Comparison of ENCODE assay signal across 9 cellular contexts in genomic region chr4:88964450-88964849, GRCh38.
DNase-seq lines count a peak whose midpoint lies in the region; ATAC-seq and TF ChIP-seq lines count a peak whose summit lies in the region.
"Had no signal": no experiment of that assay in that cellular context is flagged by ENCODE, and none has a peak within 500 bp of the region (broad histone marks: within the 10 kb centered on the region; RNA-seq: fewer than 3 reads in every experiment).

No MANE protein-coding gene starts in this region.

- H3K4me1 Mint-ChIP-seq in activated naive CD4-positive, alpha-beta T cell treated with anti-CD3 and anti-CD28 coated beads for 36 hours (ENCODE audit: low read depth): peaks cover 11% of the 10 kb centered on the region

- no peaks in the 10 kb centered on the region for H3K36me3 ChIP-seq in suprapubic skin
- H3K36me3 ChIP-seq in prostate gland: no peaks in the 10 kb centered on the region
- H3K36me3 ChIP-seq: BLaER1 treated with 17β-estradiol and CSF1 and Interleukin-3, amounts not matched to agents 10 nM and 100 nM had no signal

- H3K9me3 ChIP-seq in suprapubic skin (no peaks in the 10 kb centered on the region), prostate gland (no peaks in the 10 kb centered on the region)

- no peak overlapping the region for H3K27ac Mint-ChIP-seq in activated naive CD4-positive, alpha-beta T cell treated with anti-CD3 and anti-CD28 coated beads for 36 hours

- TF ChIP-seq POLR2A in suprapubic skin (IDR thresholded peaks at IDR 0.05): no peak
- no peak for TF ChIP-seq POLR2A in prostate gland (IDR thresholded peaks at IDR 0.05)

- peak; percentile 50 for ATAC-seq in HG03520 (IDR thresholded peaks at IDR 0.05; ENCODE audit: unreplicated experiment)

- TF ChIP-seq CTCF in suprapubic skin (IDR thresholded peaks at IDR 0.05) (no peak), prostate gland (IDR thresholded peaks at IDR 0.05) (no peak)

- H3K27me3 Mint-ChIP-seq in activated naive CD4-positive, alpha-beta T cell treated with anti-CD3 and anti-CD28 coated beads for 36 hours (ENCODE audit: low read depth): no peaks in the 10 kb centered on the region

- H3K4me3 ChIP-seq in suprapubic skin: no peak overlapping the region
- no peak overlapping the region for H3K4me3 ChIP-seq in prostate gland
- H3K4me3 ChIP-seq: BLaER1 treated with 17β-estradiol and CSF1 and Interleukin-3, amounts not matched to agents 10 nM and 100 nM had no signal

- no peaks in the 10 kb centered on the region for H3K27me3 ChIP-seq in suprapubic skin
- no peaks in the 10 kb centered on the region for H3K27me3 ChIP-seq in prostate gland (replicated peaks; ENCODE audit: insufficient read depth)
- H3K27me3 ChIP-seq: BLaER1 treated with 17β-estradiol and CSF1 and Interleukin-3, amounts not matched to agents 10 nM and 100 nM had no signal

- no peak for TF ChIP-seq EP300 in suprapubic skin (IDR thresholded peaks at IDR 0.05)

- intact Hi-C loops in activated naive CD4-positive, alpha-beta T cell treated with anti-CD3 and anti-CD28 coated beads for 36 hours (cut with micrococcal nuclease): loop anchor here (1.0 to 2.0 kb wide), 3 partner anchors 24 to 141 kb away; no protein-coding TSS in a partner anchor
- intact Hi-C loops in prostate gland (cut with DNase I): no loop called here

- 83% methylated on average over 4 of the region's 4 CpGs for WGBS in suprapubic skin
- WGBS in prostate gland: 82% methylated on average over 4 of the region's 4 CpGs

- H3K4me3 Mint-ChIP-seq in activated naive CD4-positive, alpha-beta T cell treated with anti-CD3 and anti-CD28 coated beads for 36 hours: no peak overlapping the region

- DNase-seq in activated naive CD4-positive, alpha-beta T cell treated with anti-CD3 and anti-CD28 coated beads for 36 hours: peak; percentile 18
- no peak for DNase-seq in activated naive CD4-positive, alpha-beta T cell treated with Interleukin-2 at 50 U/mL for 16 hours
- DNase-seq in dermis blood vessel endothelial cell (peak; percentile 17), suprapubic skin (ENCODE audit: low spot score in 2 of 2) (no peak), NCI-H2081 (lab: John Stamatoyannopoulos, UW) (no peak), midbrain (lab: John Stamatoyannopoulos, UW) (no peak), prostate gland (ENCODE audit: low spot score) (no peak)

- H3K4me1 ChIP-seq in suprapubic skin (peaks cover 35% of the 10 kb centered on the region), prostate gland (replicated peaks) (no peaks in the 10 kb centered on the region)

- no peaks in the 10 kb centered on the region for H3K36me3 Mint-ChIP-seq in activated naive CD4-positive, alpha-beta T cell treated with anti-CD3 and anti-CD28 coated beads for 36 hours (ENCODE audit: low read depth)

- CTCF ChIA-PET in activated naive CD4-positive, alpha-beta T cell treated with anti-CD3 and anti-CD28 coated beads for 36 hours (lab: Charles Lee): interaction anchor here (0.7 kb wide), 1 partner anchor 60 kb away, joined by 3 read pairs; no protein-coding TSS in a partner anchor

- H3K27ac ChIP-seq in suprapubic skin (peak overlapping the region; percentile 88), prostate gland (no peak overlapping the region)

- H3K9me3 Mint-ChIP-seq in activated naive CD4-positive, alpha-beta T cell treated with anti-CD3 and anti-CD28 coated beads for 36 hours: peaks cover 1% of the 10 kb centered on the region

Comparison
In these comparisons a context has a peak if more than half of its experiments do, and no peak if none do; other contexts are left out.
1. DNase-seq: peak in activated naive CD4-positive, alpha-beta T cell treated with anti-CD3 and anti-CD28 coated beads for 36 hours (single experiment) and dermis blood vessel endothelial cell (single experiment); none in activated naive CD4-positive, alpha-beta T cell treated with Interleukin-2 at 50 U/mL for 16 hours (single experiment), suprapubic skin (0 of 2), NCI-H2081 (0 of 2), midbrain (single experiment) and prostate gland (single experiment).